In the genomic region with DNA sequence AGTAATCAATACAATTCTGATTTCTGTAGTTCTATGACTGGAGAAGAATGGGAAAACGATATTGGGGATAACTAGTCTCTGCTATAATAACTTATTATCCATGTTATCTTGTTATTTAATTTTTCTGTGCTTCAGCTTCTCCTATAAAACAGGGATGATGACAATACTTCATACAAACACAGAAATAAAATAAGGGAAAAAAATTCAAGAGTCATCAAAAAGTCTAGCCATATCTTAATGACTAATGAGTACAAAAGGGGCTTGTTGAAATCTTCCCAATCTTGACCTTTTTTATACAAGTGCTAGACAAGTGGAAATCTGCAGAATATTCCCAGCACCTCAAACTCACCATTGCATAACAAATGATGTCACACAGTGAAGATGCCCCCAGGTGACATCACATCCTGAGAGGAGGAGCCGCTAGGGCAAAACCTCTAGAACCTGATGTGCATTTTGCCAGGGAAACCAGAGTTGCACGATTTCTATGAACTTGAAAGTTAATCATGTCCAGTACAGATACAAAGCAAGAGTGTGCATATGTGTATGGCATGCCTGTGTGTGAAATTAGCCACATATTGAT, we compare ENCODE assay signal across 23 cellular contexts.
"Had no signal": no experiment of that assay in that cellular context is flagged by ENCODE, and none has a peak within 500 bp of the region (broad histone marks: within the 10 kb centered on the region; RNA-seq: fewer than 3 reads in every experiment).

No MANE protein-coding gene starts in this region.

- H3K4me3 Mint-ChIP-seq: activated CD8-positive, alpha-beta T cell treated with anti-CD3 and anti-CD28 coated beads, Interleukin-2, amount 10 ng/mL, durations not matched to agents 7 days and 5 days; activated naive CD8-positive, alpha-beta T cell treated with anti-CD3 and anti-CD28 coated beads, Interleukin-2, amount 10 ng/mL, durations not matched to agents 7 days and 5 days; central memory CD8-positive, alpha-beta T cell; T-helper 1 cell treated with Interleukin-12 subunit alpha and Interleukin-12 subunit beta and Interleukin-4 antibody, amounts not matched to agents 30 μg/mL and 1 μg/mL, for 36 hours had no signal

- ATAC-seq: activated CD4-positive, CD25-positive, alpha-beta regulatory T cell treated with anti-CD3 and anti-CD28 coated beads, Interleukin-2, amount 50 U/mL, for 24 hours; activated CD8-positive, alpha-beta T cell treated with anti-CD3 and anti-CD28 coated beads, Interleukin-2, amount 10 ng/mL, durations not matched to agents 7 days and 5 days had no signal

- H3K36me3 ChIP-seq: adrenal gland, Peyer's patch, SJSA1 had no signal

- H3K9me3 Mint-ChIP-seq: activated naive CD8-positive, alpha-beta T cell treated with anti-CD3 and anti-CD28 coated beads, Interleukin-2, amount 10 ng/mL, durations not matched to agents 7 days and 5 days; central memory CD8-positive, alpha-beta T cell; T-helper 1 cell treated with Interleukin-12 subunit alpha and Interleukin-12 subunit beta and Interleukin-4 antibody, amounts not matched to agents 30 μg/mL and 1 μg/mL, for 36 hours had no signal

- H3K36me3 Mint-ChIP-seq: activated naive CD8-positive, alpha-beta T cell treated with anti-CD3 and anti-CD28 coated beads, Interleukin-2, amount 10 ng/mL, durations not matched to agents 7 days and 5 days had no signal

- DNase-seq: activated CD4-positive, alpha-beta T cell treated with anti-CD3 and anti-CD28 coated beads for 4 hours; activated CD8-positive, alpha-beta memory T cell treated with anti-CD3 and anti-CD28 coated beads, Interleukin-2, amount 50 U/mL, for 48 hours; activated CD8-positive, alpha-beta T cell treated with anti-CD3 and anti-CD28 coated beads, Interleukin-2, amount 10 ng/mL, durations not matched to agents 7 days and 5 days; activated naive CD4-positive, alpha-beta T cell treated with anti-CD3 and anti-CD28 coated beads, Interleukin-2, amount 50 U/mL, for 16 hours; activated naive CD8-positive, alpha-beta T cell treated with anti-CD3 and anti-CD28 coated beads, Interleukin-2, amount 10 ng/mL, durations not matched to agents 7 days and 5 days; activated T-cell treated with anti-CD3 and anti-CD28 coated beads, Interleukin-2, amount 50 U/mL, for 1 hour; adrenal gland; anterior cingulate cortex; Karpas-422; MM.1S; NCI-H1105; NCI-H1436; NCI-H1694 treated with DMSO at 0.1 percent for 48 hours; NCI-H2029 treated with DMSO at 0.1 percent for 48 hours; NCI-H2171 treated with DMSO at 0.1 percent for 48 hours; NCI-H524; Peyer's patch; SHP77 had no signal

- H3K27ac ChIP-seq: adrenal gland, Peyer's patch, RWPE1, SJSA1 had no signal

- H3K9me3 ChIP-seq: adrenal gland, Peyer's patch, SJSA1 had no signal

- H3K27me3 ChIP-seq: adrenal gland, Peyer's patch, SJSA1 had no signal

- H3K27me3 Mint-ChIP-seq: activated naive CD8-positive, alpha-beta T cell treated with anti-CD3 and anti-CD28 coated beads, Interleukin-2, amount 10 ng/mL, durations not matched to agents 7 days and 5 days had no signal

- H3K4me3 ChIP-seq: adrenal gland, Peyer's patch, SJSA1 had no signal

- H3K4me1 ChIP-seq: adrenal gland, Peyer's patch, SJSA1 had no signal

- H3K27ac Mint-ChIP-seq: activated CD8-positive, alpha-beta T cell treated with anti-CD3 and anti-CD28 coated beads, Interleukin-2, amount 10 ng/mL, durations not matched to agents 7 days and 5 days; activated naive CD8-positive, alpha-beta T cell treated with anti-CD3 and anti-CD28 coated beads, Interleukin-2, amount 10 ng/mL, durations not matched to agents 7 days and 5 days; T-helper 1 cell treated with Interleukin-12 subunit alpha and Interleukin-12 subunit beta and Interleukin-4 antibody, amounts not matched to agents 30 μg/mL and 1 μg/mL, for 36 hours had no signal

- H3K4me1 Mint-ChIP-seq: activated naive CD8-positive, alpha-beta T cell treated with anti-CD3 and anti-CD28 coated beads, Interleukin-2, amount 10 ng/mL, durations not matched to agents 7 days and 5 days; central memory CD8-positive, alpha-beta T cell had no signal
